In genomic region chr4:8772499-8773123, GRCh38 we compare ENCODE assay signal across 14 cellular contexts.
"Had no signal": no experiment of that assay in that cellular context is flagged by ENCODE, and none has a peak within 500 bp of the region (broad histone marks: within the 10 kb centered on the region; RNA-seq: fewer than 3 reads in every experiment).

No MANE protein-coding gene starts in this region.

- H3K4me3 ChIP-seq: gastroesophageal sphincter, psoas muscle, tibial nerve, vagina had no signal

- ATAC-seq: activated T-cell treated with anti-CD3 and anti-CD28 coated beads, Interleukin-2, amount 50 U/mL, for 72 hours; gastroesophageal sphincter; psoas muscle had no signal

- H3K27me3 Mint-ChIP-seq: activated CD4-positive, alpha-beta T cell treated with anti-CD3 and anti-CD28 coated beads, Interleukin-2, amount 10 ng/mL, durations not matched to agents 24 days and 14 days had no signal

- H3K36me3 ChIP-seq: gastroesophageal sphincter, tibial nerve, vagina had no signal

- H3K27me3 ChIP-seq: tibial nerve, vagina had no signal

- H3K4me1 Mint-ChIP-seq: activated CD4-positive, alpha-beta T cell treated with anti-CD3 and anti-CD28 coated beads, Interleukin-2, amount 10 ng/mL, durations not matched to agents 24 days and 14 days had no signal

- H3K9me3 Mint-ChIP-seq: activated CD4-positive, alpha-beta T cell treated with anti-CD3 and anti-CD28 coated beads, Interleukin-2, amount 10 ng/mL, durations not matched to agents 24 days and 14 days; activated T-cell treated with anti-CD3 and anti-CD28 coated beads, Interleukin-2, amount 50 U/mL, for 72 hours had no signal

- DNase-seq: activated CD4-positive, alpha-beta T cell treated with anti-CD3 and anti-CD28 coated beads, Interleukin-2, amount 10 ng/mL, durations not matched to agents 24 days and 14 days; activated CD4-positive, CD25-positive, alpha-beta regulatory T cell; activated CD8-positive, alpha-beta memory T cell treated with anti-CD3 and anti-CD28 coated beads, Interleukin-2, amount 50 U/mL, for 48 hours; activated naive CD4-positive, alpha-beta T cell treated with Interleukin-2 at 50 U/mL for 16 hours; activated T-cell treated with anti-CD3 and anti-CD28 coated beads, Interleukin-2, amount 50 U/mL, for 72 hours; islet precursor cell; mesendoderm; stimulated activated CD4-positive, alpha-beta T cell treated with anti-CD3 and anti-CD28 coated beads, Interleukin-2, amount 100 ng/mL, for 48 hours; stimulated activated naive CD4-positive, alpha-beta T cell; SW 1271 had no signal

- H3K4me3 Mint-ChIP-seq: activated CD4-positive, alpha-beta T cell treated with anti-CD3 and anti-CD28 coated beads, Interleukin-2, amount 10 ng/mL, durations not matched to agents 24 days and 14 days; activated T-cell treated with anti-CD3 and anti-CD28 coated beads, Interleukin-2, amount 50 U/mL, for 72 hours had no signal

- H3K27ac Mint-ChIP-seq: activated CD4-positive, alpha-beta T cell treated with anti-CD3 and anti-CD28 coated beads, Interleukin-2, amount 10 ng/mL, durations not matched to agents 24 days and 14 days; activated T-cell treated with anti-CD3 and anti-CD28 coated beads, Interleukin-2, amount 50 U/mL, for 72 hours had no signal
